In genomic region chr15:70439304-70439877, GRCh38 we compare ENCODE assay signal across 29 cellular contexts.
DNase-seq lines count a peak whose midpoint lies in the region; ATAC-seq, FAIRE-seq and TF ChIP-seq lines count a peak whose summit lies in the region.
"Had no signal": no experiment of that assay in that cellular context is flagged by ENCODE, and none has a peak within 500 bp of the region (broad histone marks: within the 10 kb centered on the region; RNA-seq: fewer than 3 reads in every experiment).

No MANE protein-coding gene starts in this region.

- no peak overlapping the region for H2AFZ ChIP-seq in HepG2 (ENCODE audit: low read length)

- POLR2A ChIA-PET in HepG2 (lab: Yijun Ruan, JAX), result no interaction called here

- in situ Hi-C loops in HepG2 (cut with HindIII; ENCODE audit: extremely low pct_ligation_motif_present, low pct_unique_long_range_greater_than_20kb), result no loop called here

- DNase-seq in HepG2 (ENCODE audit: low spot score) (no peak), right lobe of liver (no peak), SK-N-DZ (ENCODE audit: low spot score) (peak; percentile 45), fibroblast of villous mesenchyme (ENCODE audit: low read depth) (peak; percentile 15), NCI-H2196 (lab: John Stamatoyannopoulos, UW; ENCODE audit: unreplicated experiment) (no peak)
- no peak for DNase-seq in activated CD4-positive, alpha-beta T cell treated with anti-CD3 and anti-CD28 coated beads for 48 hours
- DNase-seq: activated CD4-positive, alpha-beta T cell treated with anti-CD3 and anti-CD28 coated beads, Interleukin-2, amount 50 U/mL, for 1 hour; activated CD8-positive, alpha-beta memory T cell treated with anti-CD3 and anti-CD28 coated beads, Interleukin-2, amount 10 ng/mL, durations not matched to agents 7 days and 5 days; COR-L47; DMS79; effector CD8-positive, alpha-beta T cell; H9; KBM-7; naive thymus-derived CD8-positive, alpha-beta T cell; NCI-H1694 treated with DMSO at 0.1 percent for 48 hours; NCI-H524 treated with DMSO at 0.1 percent for 48 hours; ovary; retina; spleen; T-helper 17 cell; upper lobe of left lung had no signal

- no TSS peak for BruUV-seq in HepG2 (replicated peaks; lab: Mats Ljungman, UMichigan)

- TF ChIP-seq CTCF in HepG2 (CRISPR knock-in tag; IDR thresholded peaks at IDR 0.05) (no peak), right lobe of liver (IDR thresholded peaks at IDR 0.05) (no peak), fibroblast of villous mesenchyme (IDR thresholded peaks at IDR 0.05; ENCODE audit: insufficient read depth, low read depth, low read length) (no peak)

- H3K9me3 ChIP-seq in HepG2 (ENCODE audit: low read length) (no peaks in the 10 kb centered on the region), right lobe of liver (no peaks in the 10 kb centered on the region)
- H3K9me3 ChIP-seq: BLaER1, ovary, spleen, upper lobe of left lung had no signal

- no peak overlapping the region for H3K4me2 ChIP-seq in HepG2 (ENCODE audit: low read depth, low read length)
- H3K4me2 ChIP-seq: BLaER1 had no signal

- no peak for TF ChIP-seq RAD21 in HepG2 (CRISPR knock-in tag; IDR thresholded peaks at IDR 0.05)

- peaks cover 0 to 18% of the 10 kb centered on the region in 2 experiments; a peak in 3 of 5 replicates for H3K27me3 ChIP-seq in HepG2 (ENCODE audit: control insufficient read depth in 1 of 2, insufficient read depth in 2 of 2, low read length in 2 of 2)
- H3K27me3 ChIP-seq in right lobe of liver, result no peaks in the 10 kb centered on the region
- H3K27me3 ChIP-seq: ovary, upper lobe of left lung had no signal

- no peaks in the 10 kb centered on the region for H3K79me2 ChIP-seq in HepG2 (ENCODE audit: insufficient read depth, low read length)

- intact Hi-C loops in HepG2 (cut with micrococcal nuclease; ENCODE audit: unreplicated experiment), result no loop called here
- intact Hi-C loops in right lobe of liver (cut with DNase I), result no loop called here

- ATAC-seq in HepG2, result no peak
- no peak for ATAC-seq in right lobe of liver
- no peak for ATAC-seq in GM18519 (IDR thresholded peaks at IDR 0.05; ENCODE audit: low FRiP score, unreplicated experiment)
- ATAC-seq: activated CD8-positive, alpha-beta memory T cell treated with anti-CD3 and anti-CD28 coated beads, Interleukin-2, amount 10 ng/mL, durations not matched to agents 7 days and 5 days; activated naive CD4-positive, alpha-beta T cell treated with anti-CD3 and anti-CD28 coated beads, Interleukin-2, amount 50 U/mL, for 72 hours; naive thymus-derived CD8-positive, alpha-beta T cell; T-helper 17 cell had no signal

- FAIRE-seq in HepG2 (lab: Jason Lieb, UNC), result no peak
- FAIRE-seq: bronchial epithelial cell, colon, keratinocyte, RCC 7860 had no signal

- TF ChIP-seq POLR2A in HepG2 (IDR thresholded peaks at IDR 0.05; ENCODE audit: insufficient read depth in 1 of 2, low read depth in 2 of 2, low read length in 2 of 2) (no peak), right lobe of liver (IDR thresholded peaks at IDR 0.05) (no peak)

- no peak overlapping the region for H3K27ac ChIP-seq in HepG2 (ENCODE audit: extremely low read length, insufficient read depth, low read length)
- H3K27ac ChIP-seq in right lobe of liver, result no peak overlapping the region
- H3K27ac ChIP-seq: BLaER1, epithelial cell of prostate, ovary, spleen, upper lobe of left lung had no signal

- whole genome bisulfite sequencing in HepG2 (ENCODE audit: low lambda C conversion rate), result 41% methylated on average over 9 of the region's 10 CpGs
- WGBS in right lobe of liver (ENCODE audit: insufficient coverage, low coverage, low lambda C conversion rate, missing lambda C conversion rate), result 66% methylated on average over 8 of the region's 10 CpGs

- TF ChIP-seq EP300 in HepG2 (IDR thresholded peaks at IDR 0.05; ENCODE audit: low read depth in 2 of 2, low read length in 2 of 2) (no peak), HepG2 (CRISPR knock-in tag; IDR thresholded peaks at IDR 0.05; ENCODE audit: borderline replicate concordance) (no peak)

- H4K20me1 ChIP-seq in HepG2 (ENCODE audit: insufficient read depth, low read length), result no peaks in the 10 kb centered on the region
- H4K20me1 ChIP-seq: BLaER1 had no signal

- H3K36me3 ChIP-seq in HepG2 (replicated peaks in 1 of 2; ENCODE audit: control insufficient read depth in 1 of 2, insufficient read depth in 2 of 2, low read length in 2 of 2) (no peaks in the 10 kb centered on the region), right lobe of liver (no peaks in the 10 kb centered on the region)
- H3K36me3 ChIP-seq: BLaER1, ovary, spleen, upper lobe of left lung had no signal

- CTCF ChIA-PET in HepG2 (lab: Yijun Ruan, JAX; ENCODE audit: low intra/inter-chr PET ratio, low total read pairs), result no interaction called here

- H3K4me3 ChIP-seq in HepG2 (replicated peaks in 1 of 3; ENCODE audit: insufficient read depth in 1 of 3, low read depth in 2 of 3, low read length in 3 of 3), result no peak overlapping the region
- H3K4me3 ChIP-seq in right lobe of liver, result no peak overlapping the region
- H3K4me3 ChIP-seq in fibroblast of villous mesenchyme (ENCODE audit: low read depth, low read length), result no peak overlapping the region
- H3K4me3 ChIP-seq: BLaER1, ovary, spleen, upper lobe of left lung had no signal

- H3K4me1 ChIP-seq in HepG2 (ENCODE audit: insufficient read depth, low read length), result peaks cover 31% of the 10 kb centered on the region
- H3K4me1 ChIP-seq in right lobe of liver, result peaks cover 0 to 23% (median 8%) of the 10 kb centered on the region in 4 donors

- no peak overlapping the region for H3K9ac ChIP-seq in HepG2 (ENCODE audit: insufficient read depth, low read depth, low read length)
- H3K9ac ChIP-seq: BLaER1 had no signal

TF ChIP-seq in HepG2, 621 proteins besides CTCF, POLR2A, EP300 and RAD21:
- 0 out of 2 replicates have a peak, but pooled peaks have one; percentile 15 for TF ChIP-seq ZNF629 (CRISPR knock-in tag; conservative IDR thresholded peaks at IDR 0.05)
- TF ChIP-seq ZNF552 (CRISPR knock-in tag; IDR thresholded peaks at IDR 0.05; ENCODE audit: borderline replicate concordance), result no peak
TF ChIP-seq in HepG2: peak in this region for 1.

Comparison
In these comparisons a context has a peak if more than half of its experiments do, and no peak if none do; other contexts are left out.
1. DNase-seq: peak in SK-N-DZ (single experiment) and fibroblast of villous mesenchyme (single experiment); none in HepG2 (single experiment), right lobe of liver (0 of 3), activated CD4-positive, alpha-beta T cell treated with anti-CD3 and anti-CD28 coated beads for 48 hours (single experiment) and NCI-H2196 (single experiment).